In the genomic region with DNA sequence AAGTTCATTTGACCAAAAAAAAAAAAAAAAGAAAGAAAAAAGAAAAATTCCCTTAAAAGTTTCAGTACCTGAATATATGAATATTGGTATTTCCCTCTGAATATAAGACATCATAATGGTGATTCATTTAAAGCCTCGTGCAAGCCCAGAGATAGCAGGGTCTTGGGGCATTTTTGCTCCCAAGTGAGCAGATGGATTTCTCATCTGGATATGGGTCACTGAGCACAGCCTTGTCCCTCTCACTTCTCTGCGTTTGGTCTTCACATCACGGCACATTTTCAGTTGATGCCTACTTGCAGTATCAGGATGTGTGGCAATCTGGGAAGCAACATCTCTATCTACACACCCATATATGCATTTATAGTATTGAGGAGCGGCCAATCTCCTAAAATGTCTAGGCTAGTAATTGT, we compare ENCODE assay signal across 15 cellular contexts. TPM values are rescaled to one million over a fixed set of nuclear protein-coding genes. Genes with fewer than 3 reads are reported as not detected.
DNase-seq lines count a peak whose midpoint lies in the region; ATAC-seq and TF ChIP-seq lines count a peak whose summit lies in the region.
"Had no signal": no experiment of that assay in that cellular context is flagged by ENCODE, and none has a peak within 500 bp of the region (broad histone marks: within the 10 kb centered on the region; RNA-seq: fewer than 3 reads in every experiment).

No MANE protein-coding gene starts in this region.

- no peak for TF ChIP-seq POLR2A in ovary (IDR thresholded peaks at IDR 0.05)

- no peaks in the 10 kb centered on the region for H3K9me3 ChIP-seq in OCI-LY3 (ENCODE audit: insufficient read depth, low read length)
- no peaks in the 10 kb centered on the region for H3K9me3 ChIP-seq in ovary
- H3K9me3 ChIP-seq: pancreas had no signal

- intact Hi-C loops in ovary (cut with DNase I): no loop called here

- DNase-seq in activated CD8-positive, alpha-beta memory T cell treated with anti-CD3 and anti-CD28 coated beads, Interleukin-2, amount 10 ng/mL, durations not matched to agents 7 days and 5 days: no peak
- no peak for DNase-seq in activated CD8-positive, alpha-beta memory T cell treated with anti-CD3 and anti-CD28 coated beads, Interleukin-2, amount 50 U/mL, for 4 hours
- DNase-seq in GM03348 (ENCODE audit: low spot score) (no peak), ovary (no peak)
- DNase-seq: activated CD4-positive, alpha-beta T cell treated with anti-CD3 and anti-CD28 coated beads, Interleukin-2, amount 50 U/mL, for 1 hour; activated naive CD8-positive, alpha-beta T cell treated with anti-CD3 and anti-CD28 coated beads, Interleukin-2, amount 10 ng/mL, durations not matched to agents 7 days and 5 days; DMS53; GOT3; NCI-H2029 treated with DMSO at 0.1 percent for 48 hours; pancreas had no signal

- H3K9me3 Mint-ChIP-seq in activated CD8-positive, alpha-beta memory T cell treated with anti-CD3 and anti-CD28 coated beads, Interleukin-2, amount 10 ng/mL, durations not matched to agents 7 days and 5 days (ENCODE audit: low read depth): peaks cover 2% of the 10 kb centered on the region
- H3K9me3 Mint-ChIP-seq in stimulated activated memory B cell treated with anti-CD40 and anti-IgM and Interleukin-4, amounts not matched to agents 10 μg/mL and 1 μg/mL and 100 μg/mL, for 72 hours: peaks cover 2% of the 10 kb centered on the region

- H3K36me3 Mint-ChIP-seq in activated CD8-positive, alpha-beta memory T cell treated with anti-CD3 and anti-CD28 coated beads, Interleukin-2, amount 10 ng/mL, durations not matched to agents 7 days and 5 days: peaks cover 59% of the 10 kb centered on the region
- peaks cover 42% of the 10 kb centered on the region for H3K36me3 Mint-ChIP-seq in stimulated activated memory B cell treated with anti-CD40 and anti-IgM and Interleukin-4, amounts not matched to agents 10 μg/mL and 1 μg/mL and 100 μg/mL, for 72 hours

- no peak for TF ChIP-seq CTCF in OCI-LY3 (IDR thresholded peaks at IDR 0.05; ENCODE audit: low read depth, low read length)
- no peak for TF ChIP-seq CTCF in ovary (IDR thresholded peaks at IDR 0.05)

- H3K27me3 ChIP-seq in OCI-LY3 (ENCODE audit: low read depth, low read length): no peaks in the 10 kb centered on the region
- H3K27me3 ChIP-seq in ovary: no peaks in the 10 kb centered on the region
- H3K27me3 ChIP-seq: pancreas had no signal

- H3K36me3 ChIP-seq in OCI-LY3 (replicated peaks; ENCODE audit: low read depth, low read length) (peaks cover 10% of the 10 kb centered on the region), ovary (no peaks in the 10 kb centered on the region)
- H3K36me3 ChIP-seq: pancreas had no signal

- 88 to 92% (median 92%) methylated on average over 4 of the region's 4 CpGs for WGBS in ovary, 3 donors

- H3K4me3 ChIP-seq in OCI-LY3 (ENCODE audit: low read length) (peak overlapping the region; percentile 2; the same call in 1 of the 2 replicates), ovary (no peak overlapping the region)
- H3K4me3 ChIP-seq: lung, pancreas had no signal

- H3K27ac Mint-ChIP-seq in activated CD8-positive, alpha-beta memory T cell treated with anti-CD3 and anti-CD28 coated beads, Interleukin-2, amount 10 ng/mL, durations not matched to agents 7 days and 5 days: peak overlapping the region; percentile 95
- H3K27ac Mint-ChIP-seq in stimulated activated memory B cell treated with anti-CD40 and anti-IgM and Interleukin-4, amounts not matched to agents 10 μg/mL and 1 μg/mL and 100 μg/mL, for 72 hours: peak overlapping the region; percentile 99

- peak overlapping the region; percentile 82 for H3K9ac ChIP-seq in OCI-LY3 (ENCODE audit: low read length)

- peak overlapping the region; percentile 56 for H3K4me2 ChIP-seq in OCI-LY3 (ENCODE audit: low read length)

- no peaks in the 10 kb centered on the region for H3K27me3 Mint-ChIP-seq in activated CD8-positive, alpha-beta memory T cell treated with anti-CD3 and anti-CD28 coated beads, Interleukin-2, amount 10 ng/mL, durations not matched to agents 7 days and 5 days
- H3K27me3 Mint-ChIP-seq in stimulated activated memory B cell treated with anti-CD40 and anti-IgM and Interleukin-4, amounts not matched to agents 10 μg/mL and 1 μg/mL and 100 μg/mL, for 72 hours: no peaks in the 10 kb centered on the region
- H3K27me3 Mint-ChIP-seq: activated naive CD8-positive, alpha-beta T cell treated with anti-CD3 and anti-CD28 coated beads, Interleukin-2, amount 10 ng/mL, durations not matched to agents 7 days and 5 days had no signal

- peaks cover 95% of the 10 kb centered on the region for H3K4me1 ChIP-seq in OCI-LY3 (ENCODE audit: low read length)
- H3K4me1 ChIP-seq in ovary (ENCODE audit: insufficient read depth): no peaks in the 10 kb centered on the region

- ATAC-seq in activated CD8-positive, alpha-beta memory T cell treated with anti-CD3 and anti-CD28 coated beads, Interleukin-2, amount 10 ng/mL, durations not matched to agents 7 days and 5 days: no peak
- ATAC-seq in GM21825 (IDR thresholded peaks at IDR 0.05; ENCODE audit: unreplicated experiment) (peak; percentile 22), GM19328 (IDR thresholded peaks at IDR 0.05; ENCODE audit: unreplicated experiment) (no peak)
- ATAC-seq in stimulated activated memory B cell treated with anti-CD40 and anti-IgM and Interleukin-4, amounts not matched to agents 10 μg/mL and 1 μg/mL and 100 μg/mL, for 72 hours: peak; percentile 84
- ATAC-seq: pancreas had no signal

- no peak for TF ChIP-seq EP300 in ovary (IDR thresholded peaks at IDR 0.05)

- H3K4me3 Mint-ChIP-seq in activated CD8-positive, alpha-beta memory T cell treated with anti-CD3 and anti-CD28 coated beads, Interleukin-2, amount 10 ng/mL, durations not matched to agents 7 days and 5 days: no peak overlapping the region
- peak overlapping the region; percentile 64 for H3K4me3 Mint-ChIP-seq in stimulated activated memory B cell treated with anti-CD40 and anti-IgM and Interleukin-4, amounts not matched to agents 10 μg/mL and 1 μg/mL and 100 μg/mL, for 72 hours
- H3K4me3 Mint-ChIP-seq: activated naive CD8-positive, alpha-beta T cell treated with anti-CD3 and anti-CD28 coated beads, Interleukin-2, amount 10 ng/mL, durations not matched to agents 7 days and 5 days had no signal

- no peak overlapping the region for H2AFZ ChIP-seq in OCI-LY3 (ENCODE audit: low read depth, low read length)

- CTCF ChIA-PET in activated CD8-positive, alpha-beta memory T cell treated with anti-CD3 and anti-CD28 coated beads, Interleukin-2, amount 10 ng/mL, durations not matched to agents 7 days and 5 days (lab: Charles Lee): interaction anchor here (0.7 to 2.3 kb wide), 6 partner anchors 10 to 419 kb away, joined by 3 to 28 read pairs (median 6); no protein-coding TSS in a partner anchor

- H3K27ac ChIP-seq in OCI-LY3 (ENCODE audit: low read length) (peak overlapping the region; percentile 97), ovary (no peak overlapping the region)
- H3K27ac ChIP-seq: pancreas had no signal

- H4K20me1 ChIP-seq in OCI-LY3 (ENCODE audit: insufficient read depth, low read length): no peaks in the 10 kb centered on the region

- H3K79me2 ChIP-seq in OCI-LY3 (ENCODE audit: low read length): peaks cover 18% of the 10 kb centered on the region

- peaks cover 86% of the 10 kb centered on the region for H3K4me1 Mint-ChIP-seq in activated CD8-positive, alpha-beta memory T cell treated with anti-CD3 and anti-CD28 coated beads, Interleukin-2, amount 10 ng/mL, durations not matched to agents 7 days and 5 days
- H3K4me1 Mint-ChIP-seq in stimulated activated memory B cell treated with anti-CD40 and anti-IgM and Interleukin-4, amounts not matched to agents 10 μg/mL and 1 μg/mL and 100 μg/mL, for 72 hours: peaks cover 93% of the 10 kb centered on the region

RNA-seq across cellular contexts. Expression of a gene that starts 12.7 kb away (rescaled TPM):
- total RNA-seq in activated CD8-positive, alpha-beta memory T cell treated with anti-CD3 and anti-CD28 coated beads, Interleukin-2, amount 10 ng/mL, durations not matched to agents 7 days and 5 days: 10 to 100 TPM; 54.0 to 56.9 TPM
- 10 to 100 TPM in 1 of 7 donors, 1 to 10 TPM in 6; 5.2 to 10.9 (median 6.3) TPM for total RNA-seq in ovary
- 10 to 100 TPM in 1 of 2 donors, 1 to 10 TPM in 1; 6.8 to 14.4 TPM for polyA plus RNA-seq in ovary

Comparison
In these comparisons a context has a peak if more than half of its experiments do, and no peak if none do; other contexts are left out.
1. ATAC-seq: peak in GM21825 (single experiment) and stimulated activated memory B cell treated with anti-CD40 and anti-IgM and Interleukin-4, amounts not matched to agents 10 μg/mL and 1 μg/mL and 100 μg/mL, for 72 hours (single experiment); none in activated CD8-positive, alpha-beta memory T cell treated with anti-CD3 and anti-CD28 coated beads, Interleukin-2, amount 10 ng/mL, durations not matched to agents 7 days and 5 days (single experiment) and GM19328 (single experiment).
2. RNA of a gene that starts 12.7 kb away (total RNA-seq): 54.0 to 56.9 TPM in activated CD8-positive, alpha-beta memory T cell treated with anti-CD3 and anti-CD28 coated beads, Interleukin-2, amount 10 ng/mL, durations not matched to agents 7 days and 5 days; 5.2 to 10.9 TPM in ovary; every median in the first group is over 4 times any median in the second.